ENCODE assay signal across 1 cellular context in the genomic region with DNA sequence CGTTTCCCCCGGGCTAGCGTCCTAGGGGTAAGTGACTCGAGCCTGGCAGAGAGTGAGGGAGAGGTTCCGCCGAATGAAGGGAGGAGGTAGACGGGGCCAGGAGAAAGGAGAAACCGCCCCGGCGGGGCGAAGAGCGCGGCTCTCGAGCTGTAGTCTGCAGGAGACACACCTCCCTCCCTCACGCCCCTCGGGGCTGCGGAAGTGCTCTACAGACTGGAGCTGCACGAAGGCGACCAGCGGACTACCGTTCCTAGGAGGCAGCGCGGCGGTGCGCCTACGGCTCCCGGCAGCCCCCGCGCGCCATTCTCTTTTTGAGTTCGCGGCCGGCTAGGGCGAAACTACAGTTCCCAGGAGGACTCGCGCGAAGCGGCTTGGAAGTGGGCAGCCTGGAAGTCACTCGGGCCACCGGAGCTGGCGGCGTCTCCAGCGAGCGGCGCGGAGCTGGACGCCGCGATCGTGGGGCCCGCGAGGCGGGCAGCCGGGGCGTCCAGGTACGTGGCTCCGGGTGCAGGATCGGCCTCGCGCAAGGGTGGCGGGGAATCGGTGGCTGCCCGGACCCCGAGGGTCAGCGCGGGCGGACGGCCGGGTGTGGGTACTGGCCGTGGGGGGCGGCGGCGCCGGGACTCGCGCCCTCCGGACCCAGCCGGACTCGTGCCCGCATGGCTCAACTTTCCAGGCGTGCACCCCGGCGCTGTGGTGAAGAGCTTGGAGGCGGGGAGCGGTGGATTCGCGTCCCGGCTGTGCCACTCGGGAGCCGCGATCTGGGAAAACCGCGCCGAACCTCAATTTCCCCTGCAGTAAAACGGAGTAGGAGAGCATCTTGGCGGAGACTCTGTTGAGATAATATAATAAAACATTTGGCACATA.
TF ChIP-seq lines count a peak whose summit lies in the region.

A gene with protein sequence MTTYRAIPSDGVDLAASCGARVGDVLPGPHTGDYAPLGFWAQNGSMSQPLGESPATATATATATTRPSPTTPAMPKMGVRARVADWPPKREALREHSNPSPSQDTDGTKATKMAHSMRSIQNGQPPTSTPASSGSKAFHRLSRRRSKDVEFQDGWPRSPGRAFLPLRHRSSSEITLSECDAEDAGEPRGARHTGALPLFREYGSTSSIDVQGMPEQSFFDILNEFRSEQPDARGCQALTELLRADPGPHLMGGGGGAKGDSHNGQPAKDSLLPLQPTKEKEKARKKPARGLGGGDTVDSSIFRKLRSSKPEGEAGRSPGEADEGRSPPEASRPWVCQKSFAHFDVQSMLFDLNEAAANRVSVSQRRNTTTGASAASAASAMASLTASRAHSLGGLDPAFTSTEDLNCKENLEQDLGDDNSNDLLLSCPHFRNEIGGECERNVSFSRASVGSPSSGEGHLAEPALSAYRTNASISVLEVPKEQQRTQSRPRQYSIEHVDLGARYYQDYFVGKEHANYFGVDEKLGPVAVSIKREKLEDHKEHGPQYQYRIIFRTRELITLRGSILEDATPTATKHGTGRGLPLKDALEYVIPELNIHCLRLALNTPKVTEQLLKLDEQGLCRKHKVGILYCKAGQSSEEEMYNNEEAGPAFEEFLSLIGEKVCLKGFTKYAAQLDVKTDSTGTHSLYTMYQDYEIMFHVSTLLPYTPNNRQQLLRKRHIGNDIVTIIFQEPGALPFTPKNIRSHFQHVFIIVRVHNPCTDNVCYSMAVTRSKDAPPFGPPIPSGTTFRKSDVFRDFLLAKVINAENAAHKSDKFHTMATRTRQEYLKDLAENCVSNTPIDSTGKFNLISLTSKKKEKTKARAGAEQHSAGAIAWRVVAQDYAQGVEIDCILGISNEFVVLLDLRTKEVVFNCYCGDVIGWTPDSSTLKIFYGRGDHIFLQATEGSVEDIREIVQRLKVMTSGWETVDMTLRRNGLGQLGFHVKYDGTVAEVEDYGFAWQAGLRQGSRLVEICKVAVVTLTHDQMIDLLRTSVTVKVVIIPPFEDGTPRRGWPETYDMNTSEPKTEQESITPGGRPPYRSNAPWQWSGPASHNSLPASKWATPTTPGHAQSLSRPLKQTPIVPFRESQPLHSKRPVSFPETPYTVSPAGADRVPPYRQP (N-terminal part only) (plus strand): TSS at position 341 of the 867 bp plus-strand sequence. CDS start 174,358 bp downstream, outside the sequence.

TF ChIP-seq in K562, 482 proteins besides CTCF, POLR2A, EP300 and RAD21 (continued from another document and continues in another):
- TF ChIP-seq, protein P1, sequence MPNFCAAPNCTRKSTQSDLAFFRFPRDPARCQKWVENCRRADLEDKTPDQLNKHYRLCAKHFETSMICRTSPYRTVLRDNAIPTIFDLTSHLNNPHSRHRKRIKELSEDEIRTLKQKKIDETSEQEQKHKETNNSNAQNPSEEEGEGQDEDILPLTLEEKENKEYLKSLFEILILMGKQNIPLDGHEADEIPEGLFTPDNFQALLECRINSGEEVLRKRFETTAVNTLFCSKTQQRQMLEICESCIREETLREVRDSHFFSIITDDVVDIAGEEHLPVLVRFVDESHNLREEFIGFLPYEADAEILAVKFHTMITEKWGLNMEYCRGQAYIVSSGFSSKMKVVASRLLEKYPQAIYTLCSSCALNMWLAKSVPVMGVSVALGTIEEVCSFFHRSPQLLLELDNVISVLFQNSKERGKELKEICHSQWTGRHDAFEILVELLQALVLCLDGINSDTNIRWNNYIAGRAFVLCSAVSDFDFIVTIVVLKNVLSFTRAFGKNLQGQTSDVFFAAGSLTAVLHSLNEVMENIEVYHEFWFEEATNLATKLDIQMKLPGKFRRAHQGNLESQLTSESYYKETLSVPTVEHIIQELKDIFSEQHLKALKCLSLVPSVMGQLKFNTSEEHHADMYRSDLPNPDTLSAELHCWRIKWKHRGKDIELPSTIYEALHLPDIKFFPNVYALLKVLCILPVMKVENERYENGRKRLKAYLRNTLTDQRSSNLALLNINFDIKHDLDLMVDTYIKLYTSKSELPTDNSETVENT (CRISPR knock-in tag; IDR thresholded peaks at IDR 0.05), result no peak
- TF ChIP-seq MTA3 (IDR thresholded peaks at IDR 0.05; ENCODE audit: borderline replicate concordance) (peak; percentile 57), CREM (IDR thresholded peaks at IDR 0.05; ENCODE audit: low read depth) (peak; percentile 81), ZNF175 (CRISPR knock-in tag; IDR thresholded peaks at IDR 0.05; ENCODE audit: low read depth) (no peak), FUS (optimal IDR thresholded peaks at IDR 0.05; ENCODE audit: low read depth, low read length) (peak; percentile 39), ELF1 (tag; IDR thresholded peaks at IDR 0.05) (peak; percentile 94), TAF15 (IDR thresholded peaks at IDR 0.05; ENCODE audit: low read depth, low read length) (no peak), ZNF174 (CRISPR knock-in tag; IDR thresholded peaks at IDR 0.05) (no peak), TCF7 (IDR thresholded peaks at IDR 0.05; ENCODE audit: borderline replicate concordance) (no peak), CREB1 (IDR thresholded peaks at IDR 0.05) (0 out of 2 replicates have a peak, but pooled peaks have one; percentile 32), CREB1 (CRISPR knock-in tag; IDR thresholded peaks at IDR 0.05) (peak; percentile 43; the same call in 1 of the 2 replicates), ZC3H8 (IDR thresholded peaks at IDR 0.05) (no peak), SNRNP70 (optimal IDR thresholded peaks at IDR 0.05; ENCODE audit: low read depth, low read length) (no peak), ZNF444 (CRISPR knock-in tag; IDR thresholded peaks at IDR 0.05) (no peak), ZFP36 (IDR thresholded peaks at IDR 0.05; ENCODE audit: low read depth, low read length, partially characterized antibody) (no peak), CBX1 (IDR thresholded peaks at IDR 0.05; ENCODE audit: low read depth) (no peak), ESRRA (IDR thresholded peaks at IDR 0.05; ENCODE audit: borderline replicate concordance, low read depth) (no peak; the same call in 1 of the 2 replicates), SRSF7 (optimal IDR thresholded peaks at IDR 0.05; ENCODE audit: low read depth, low read length) (no peak)
- TF ChIP-seq, protein P2, sequence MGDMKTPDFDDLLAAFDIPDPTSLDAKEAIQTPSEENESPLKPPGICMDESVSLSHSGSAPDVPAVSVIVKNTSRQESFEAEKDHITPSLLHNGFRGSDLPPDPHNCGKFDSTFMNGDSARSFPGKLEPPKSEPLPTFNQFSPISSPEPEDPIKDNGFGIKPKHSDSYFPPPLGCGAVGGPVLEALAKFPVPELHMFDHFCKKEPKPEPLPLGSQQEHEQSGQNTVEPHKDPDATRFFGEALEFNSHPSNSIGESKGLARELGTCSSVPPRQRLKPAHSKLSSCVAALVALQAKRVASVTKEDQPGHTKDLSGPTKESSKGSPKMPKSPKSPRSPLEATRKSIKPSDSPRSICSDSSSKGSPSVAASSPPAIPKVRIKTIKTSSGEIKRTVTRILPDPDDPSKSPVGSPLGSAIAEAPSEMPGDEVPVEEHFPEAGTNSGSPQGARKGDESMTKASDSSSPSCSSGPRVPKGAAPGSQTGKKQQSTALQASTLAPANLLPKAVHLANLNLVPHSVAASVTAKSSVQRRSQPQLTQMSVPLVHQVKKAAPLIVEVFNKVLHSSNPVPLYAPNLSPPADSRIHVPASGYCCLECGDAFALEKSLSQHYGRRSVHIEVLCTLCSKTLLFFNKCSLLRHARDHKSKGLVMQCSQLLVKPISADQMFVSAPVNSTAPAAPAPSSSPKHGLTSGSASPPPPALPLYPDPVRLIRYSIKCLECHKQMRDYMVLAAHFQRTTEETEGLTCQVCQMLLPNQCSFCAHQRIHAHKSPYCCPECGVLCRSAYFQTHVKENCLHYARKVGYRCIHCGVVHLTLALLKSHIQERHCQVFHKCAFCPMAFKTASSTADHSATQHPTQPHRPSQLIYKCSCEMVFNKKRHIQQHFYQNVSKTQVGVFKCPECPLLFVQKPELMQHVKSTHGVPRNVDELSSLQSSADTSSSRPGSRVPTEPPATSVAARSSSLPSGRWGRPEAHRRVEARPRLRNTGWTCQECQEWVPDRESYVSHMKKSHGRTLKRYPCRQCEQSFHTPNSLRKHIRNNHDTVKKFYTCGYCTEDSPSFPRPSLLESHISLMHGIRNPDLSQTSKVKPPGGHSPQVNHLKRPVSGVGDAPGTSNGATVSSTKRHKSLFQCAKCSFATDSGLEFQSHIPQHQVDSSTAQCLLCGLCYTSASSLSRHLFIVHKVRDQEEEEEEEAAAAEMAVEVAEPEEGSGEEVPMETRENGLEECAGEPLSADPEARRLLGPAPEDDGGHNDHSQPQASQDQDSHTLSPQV (IDR thresholded peaks at IDR 0.05), result peak; percentile 65; the same call in 1 of the 2 replicates
- TF ChIP-seq, protein P3, sequence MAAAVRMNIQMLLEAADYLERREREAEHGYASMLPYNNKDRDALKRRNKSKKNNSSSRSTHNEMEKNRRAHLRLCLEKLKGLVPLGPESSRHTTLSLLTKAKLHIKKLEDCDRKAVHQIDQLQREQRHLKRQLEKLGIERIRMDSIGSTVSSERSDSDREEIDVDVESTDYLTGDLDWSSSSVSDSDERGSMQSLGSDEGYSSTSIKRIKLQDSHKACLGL (CRISPR knock-in tag; IDR thresholded peaks at IDR 0.05; ENCODE audit: borderline replicate concordance, poor library complexity, severe bottlenecking), result no peak
- TF ChIP-seq, protein P4, sequence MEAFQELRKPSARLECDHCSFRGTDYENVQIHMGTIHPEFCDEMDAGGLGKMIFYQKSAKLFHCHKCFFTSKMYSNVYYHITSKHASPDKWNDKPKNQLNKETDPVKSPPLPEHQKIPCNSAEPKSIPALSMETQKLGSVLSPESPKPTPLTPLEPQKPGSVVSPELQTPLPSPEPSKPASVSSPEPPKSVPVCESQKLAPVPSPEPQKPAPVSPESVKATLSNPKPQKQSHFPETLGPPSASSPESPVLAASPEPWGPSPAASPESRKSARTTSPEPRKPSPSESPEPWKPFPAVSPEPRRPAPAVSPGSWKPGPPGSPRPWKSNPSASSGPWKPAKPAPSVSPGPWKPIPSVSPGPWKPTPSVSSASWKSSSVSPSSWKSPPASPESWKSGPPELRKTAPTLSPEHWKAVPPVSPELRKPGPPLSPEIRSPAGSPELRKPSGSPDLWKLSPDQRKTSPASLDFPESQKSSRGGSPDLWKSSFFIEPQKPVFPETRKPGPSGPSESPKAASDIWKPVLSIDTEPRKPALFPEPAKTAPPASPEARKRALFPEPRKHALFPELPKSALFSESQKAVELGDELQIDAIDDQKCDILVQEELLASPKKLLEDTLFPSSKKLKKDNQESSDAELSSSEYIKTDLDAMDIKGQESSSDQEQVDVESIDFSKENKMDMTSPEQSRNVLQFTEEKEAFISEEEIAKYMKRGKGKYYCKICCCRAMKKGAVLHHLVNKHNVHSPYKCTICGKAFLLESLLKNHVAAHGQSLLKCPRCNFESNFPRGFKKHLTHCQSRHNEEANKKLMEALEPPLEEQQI (IDR thresholded peaks at IDR 0.05), result no peak
- TF ChIP-seq, protein P5, sequence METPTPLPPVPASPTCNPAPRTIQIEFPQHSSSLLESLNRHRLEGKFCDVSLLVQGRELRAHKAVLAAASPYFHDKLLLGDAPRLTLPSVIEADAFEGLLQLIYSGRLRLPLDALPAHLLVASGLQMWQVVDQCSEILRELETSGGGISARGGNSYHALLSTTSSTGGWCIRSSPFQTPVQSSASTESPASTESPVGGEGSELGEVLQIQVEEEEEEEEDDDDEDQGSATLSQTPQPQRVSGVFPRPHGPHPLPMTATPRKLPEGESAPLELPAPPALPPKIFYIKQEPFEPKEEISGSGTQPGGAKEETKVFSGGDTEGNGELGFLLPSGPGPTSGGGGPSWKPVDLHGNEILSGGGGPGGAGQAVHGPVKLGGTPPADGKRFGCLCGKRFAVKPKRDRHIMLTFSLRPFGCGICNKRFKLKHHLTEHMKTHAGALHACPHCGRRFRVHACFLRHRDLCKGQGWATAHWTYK (CRISPR knock-in tag; IDR thresholded peaks at IDR 0.05), result 0 out of 2 replicates have a peak, but pooled peaks have one; percentile 59
